19 cellular contexts compared by ENCODE assay signal in the genomic region with DNA sequence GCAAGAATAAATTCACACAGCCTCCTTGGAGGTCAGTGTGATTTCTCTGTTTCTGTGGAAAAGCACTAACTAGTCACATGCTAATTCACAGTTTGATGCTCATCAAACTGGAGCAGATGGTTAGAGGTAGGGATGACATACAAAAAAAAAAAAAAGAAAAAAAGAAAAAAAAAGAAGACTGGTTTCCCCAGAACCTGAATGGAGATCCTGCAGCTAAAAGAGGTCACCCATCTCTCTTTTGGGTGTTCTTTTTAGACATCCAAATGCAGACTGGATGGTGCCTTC.
DNase-seq lines count a peak whose midpoint lies in the region; TF ChIP-seq lines count a peak whose summit lies in the region.
"Had no signal": no experiment of that assay in that cellular context is flagged by ENCODE, and none has a peak within 500 bp of the region (broad histone marks: within the 10 kb centered on the region; RNA-seq: fewer than 3 reads in every experiment).

No MANE protein-coding gene starts in this region.

- no peaks in the 10 kb centered on the region for H3K4me1 ChIP-seq in mesendoderm (ENCODE audit: control insufficient read depth, low read depth, low read length)

- no peak overlapping the region for H2BK5ac ChIP-seq in mesendoderm (ENCODE audit: low read length)

- H3K4me3 ChIP-seq in mesendoderm (ENCODE audit: low read length) = no peak overlapping the region
- H3K4me3 ChIP-seq: GM23338, K562, Peyer's patch, SK-N-MC had no signal

- H4K5ac ChIP-seq in mesendoderm (ENCODE audit: low read length) = no peak overlapping the region

- H2AK5ac ChIP-seq in mesendoderm (ENCODE audit: low read length) = no peak overlapping the region

- no peaks in the 10 kb centered on the region for H3K27me3 ChIP-seq in mesendoderm (ENCODE audit: insufficient read depth, low read length, poor library complexity)
- H3K27me3 ChIP-seq: Peyer's patch had no signal

- no peak overlapping the region for H2BK120ac ChIP-seq in mesendoderm (ENCODE audit: low read depth, low read length)

- H3K79me1 ChIP-seq in mesendoderm (ENCODE audit: low read length) = no peaks in the 10 kb centered on the region

- no peaks in the 10 kb centered on the region for H3K36me3 ChIP-seq in mesendoderm (ENCODE audit: control insufficient read depth, insufficient read depth, low read length)
- H3K36me3 ChIP-seq: Peyer's patch had no signal

- H3K27ac ChIP-seq in mesendoderm (ENCODE audit: low read depth, low read length) = no peak overlapping the region
- H3K27ac ChIP-seq: Peyer's patch, SK-N-MC had no signal

- no peak overlapping the region for H3K23ac ChIP-seq in mesendoderm (ENCODE audit: low read length)

- peak overlapping the region; percentile 76 for H3K27ac Mint-ChIP-seq in type B pancreatic cell
- H3K27ac Mint-ChIP-seq: CD4-positive, alpha-beta T cell; GM23338 had no signal

- peaks cover 41% of the 10 kb centered on the region for H3K4me1 Mint-ChIP-seq in type B pancreatic cell (ENCODE audit: unreplicated experiment)

- H2BK15ac ChIP-seq in mesendoderm (replicated peaks; ENCODE audit: low read depth) = peak overlapping the region; percentile 8

- in situ Hi-C loops in G401 (cut with HindIII; ENCODE audit: low sequenced_read_pairs) = no loop called here

- DNase-seq in G401 (ENCODE audit: low spot score) (peak; percentile 74), cerebellum (ENCODE audit: low spot score) (peak; percentile 42), mesendoderm (no peak), type B pancreatic cell (ENCODE audit: extremely low spot score, unreplicated experiment) (no peak), SKM-1 treated with dmso at 0.1 percent for 144 hours (lab: John Stamatoyannopoulos, UW; ENCODE audit: unreplicated experiment) (no peak), erythroblast (lab: John Stamatoyannopoulos, UW) (no peak), epidermal melanocyte (ENCODE audit: insufficient read length, low spot score) (no peak)
- DNase-seq: AML-193; CD4-positive, alpha-beta T cell; DMS79; MV-4-11; NCI-H1417 treated with DMSO at 0.1 percent for 48 hours; NCI-H2029 treated with DMSO at 0.1 percent for 48 hours; NCI-H2227 treated with DMSO at 0.1 percent for 48 hours; NCI-H524; Peyer's patch had no signal

- H3K9ac ChIP-seq in mesendoderm (ENCODE audit: low read length) = no peak overlapping the region

- no peak overlapping the region for H4K8ac ChIP-seq in mesendoderm (ENCODE audit: low read depth, low read length)

- no peak for TF ChIP-seq POLR2A in erythroblast (IDR thresholded peaks at IDR 0.05; ENCODE audit: low read length)

- H3K18ac ChIP-seq in mesendoderm (ENCODE audit: low read length) = peak overlapping the region; percentile 64

- no peaks in the 10 kb centered on the region for H3K36me3 Mint-ChIP-seq in type B pancreatic cell

- H3K27me3 Mint-ChIP-seq in type B pancreatic cell = no peaks in the 10 kb centered on the region
- H3K27me3 Mint-ChIP-seq: CD4-positive, alpha-beta T cell had no signal

- H3K4me2 ChIP-seq in mesendoderm (ENCODE audit: low read length) = no peak overlapping the region
- H3K4me2 ChIP-seq: GM23338 had no signal

- no peak overlapping the region for H3K56ac ChIP-seq in mesendoderm (ENCODE audit: low read length)

- no peaks in the 10 kb centered on the region for H3K79me2 ChIP-seq in mesendoderm (ENCODE audit: control insufficient read depth, insufficient read depth, low read length)

- no peak overlapping the region for H3K4me3 Mint-ChIP-seq in type B pancreatic cell
- H3K4me3 Mint-ChIP-seq: CD4-positive, alpha-beta T cell; GM23338 had no signal

- H3K9me3 Mint-ChIP-seq in type B pancreatic cell = no peaks in the 10 kb centered on the region
- H3K9me3 Mint-ChIP-seq: CD4-positive, alpha-beta T cell; GM23338 had no signal

- TF ChIP-seq CTCF in type B pancreatic cell (conservative IDR thresholded peaks at IDR 0.05) = no peak

- no peak overlapping the region for H3K4ac ChIP-seq in mesendoderm (ENCODE audit: low read depth, low read length)

Comparison
In these comparisons a context has a peak if more than half of its experiments do, and no peak if none do; other contexts are left out.
1. DNase-seq: peak in G401 (single experiment) and cerebellum (single experiment); none in mesendoderm (single experiment), type B pancreatic cell (single experiment), SKM-1 treated with dmso at 0.1 percent for 144 hours (single experiment), erythroblast (0 of 2) and epidermal melanocyte (single experiment).